ENCODE assay signal across 20 cellular contexts in genomic region chr2:163368655-163369054, GRCh38.
DNase-seq lines count a peak whose midpoint lies in the region; ATAC-seq, FAIRE-seq and TF ChIP-seq lines count a peak whose summit lies in the region.
"Had no signal": no experiment of that assay in that cellular context is flagged by ENCODE, and none has a peak within 500 bp of the region (broad histone marks: within the 10 kb centered on the region; RNA-seq: fewer than 3 reads in every experiment).

No MANE protein-coding gene starts in this region.

- FAIRE-seq in HepG2 (lab: Jason Lieb, UNC) = no peak
- FAIRE-seq: A204.1, GM12892, GM19239 had no signal

- H3K27me3 ChIP-seq in HepG2 (ENCODE audit: control insufficient read depth in 1 of 2, insufficient read depth in 2 of 2, low read length in 2 of 2) (no peaks in the 10 kb centered on the region), right lobe of liver (no peaks in the 10 kb centered on the region), Panc1 (ENCODE audit: control insufficient read depth, insufficient read depth, low read length) (no peaks in the 10 kb centered on the region), endodermal cell (ENCODE audit: control insufficient read depth, insufficient read depth, low read length, poor library complexity, severe bottlenecking) (no peaks in the 10 kb centered on the region)

- H3K9me3 Mint-ChIP-seq in endodermal cell = peaks cover under 1% of the 10 kb centered on the region
- H3K9me3 Mint-ChIP-seq: GM23338, H9 had no signal

- H3K27ac ChIP-seq in HepG2 (ENCODE audit: extremely low read length, insufficient read depth, low read length) (no peak overlapping the region), right lobe of liver (no peak overlapping the region), Panc1 (ENCODE audit: low read length) (peak overlapping the region; percentile 36; the same call in 1 of the 2 replicates), endodermal cell (ENCODE audit: low read depth, low read length) (no peak overlapping the region)
- H3K27ac ChIP-seq: 22Rv1 had no signal

- POLR2A ChIA-PET in HepG2 (lab: Yijun Ruan, JAX) = no interaction called here
- POLR2A ChIA-PET in Panc1 (lab: Charles Lee) = no interaction called here

- H3K36me3 Mint-ChIP-seq in endodermal cell (ENCODE audit: low read depth) = no peaks in the 10 kb centered on the region
- H3K36me3 Mint-ChIP-seq: CD4-positive, CD25-positive, alpha-beta regulatory T cell; CD8-positive, alpha-beta T cell had no signal

- TF ChIP-seq EP300 in HepG2 (IDR thresholded peaks at IDR 0.05; ENCODE audit: low read depth in 2 of 2, low read length in 2 of 2) = no peak
- TF ChIP-seq EP300 in HepG2 (CRISPR knock-in tag; IDR thresholded peaks at IDR 0.05; ENCODE audit: borderline replicate concordance) = no peak

- H3K4me2 ChIP-seq in HepG2 (ENCODE audit: low read depth, low read length) = no peak overlapping the region
- H3K4me2 ChIP-seq: GM23338 had no signal

- no peak overlapping the region for H2AFZ ChIP-seq in HepG2 (ENCODE audit: low read length)
- H2AFZ ChIP-seq: GM23338 had no signal

- H3K4me1 Mint-ChIP-seq in endodermal cell = peaks cover 12% of the 10 kb centered on the region
- H3K4me1 Mint-ChIP-seq: CD4-positive, CD25-positive, alpha-beta regulatory T cell; GM23338; H9 had no signal

- H3K79me2 ChIP-seq in HepG2 (ENCODE audit: insufficient read depth, low read length) = no peaks in the 10 kb centered on the region

- DNase-seq in HepG2 (ENCODE audit: low spot score) (no peak), right lobe of liver (no peak), Panc1 (ENCODE audit: low read depth, low spot score) (no peak), endodermal cell (no peak), NCI-H1417 treated with DMSO at 0.1 percent for 48 hours (lab: John Stamatoyannopoulos, UW) (no peak)
- DNase-seq: ACHN; C1 segment of cervical spinal cord; Caco-2; CD4-positive, CD25-positive, alpha-beta regulatory T cell; CD8-positive, alpha-beta T cell; DMS153; DND-41; H9 had no signal

- BruUV-seq in HepG2 (replicated peaks; lab: Mats Ljungman, UMichigan) (no TSS peak), Panc1 (replicated peaks; lab: Mats Ljungman, UMichigan) (no TSS peak)

- no peaks in the 10 kb centered on the region for H3K4me1 ChIP-seq in HepG2 (ENCODE audit: insufficient read depth, low read length)
- no peaks in the 10 kb centered on the region for H3K4me1 ChIP-seq in right lobe of liver
- H3K4me1 ChIP-seq in Panc1 (ENCODE audit: control insufficient read depth, insufficient read depth, low read length) = no peaks in the 10 kb centered on the region; the same call in 1 of the 2 replicates
- peaks cover 3% of the 10 kb centered on the region for H3K4me1 ChIP-seq in endodermal cell (ENCODE audit: control insufficient read depth, insufficient read depth, low read length)

- H3K4me3 ChIP-seq in HepG2 (replicated peaks in 1 of 3; ENCODE audit: insufficient read depth in 1 of 3, low read depth in 2 of 3, low read length in 3 of 3) (no peak overlapping the region), right lobe of liver (no peak overlapping the region), Panc1 (ENCODE audit: low read depth in 2 of 2, low read length in 2 of 2) (no peak overlapping the region), endodermal cell (ENCODE audit: low read length) (peak overlapping the region; percentile 38)
- H3K4me3 ChIP-seq: GM23338 had no signal

- no peaks in the 10 kb centered on the region for H4K20me1 ChIP-seq in HepG2 (ENCODE audit: insufficient read depth, low read length)

- intact Hi-C loops in HepG2 (cut with micrococcal nuclease; ENCODE audit: unreplicated experiment) (no loop called here), right lobe of liver (cut with DNase I) (no loop called here), Panc1 (cut with micrococcal nuclease; ENCODE audit: unreplicated experiment) (no loop called here)

- H3K36me3 ChIP-seq in HepG2 (replicated peaks in 1 of 2; ENCODE audit: control insufficient read depth in 1 of 2, insufficient read depth in 2 of 2, low read length in 2 of 2) (no peaks in the 10 kb centered on the region), right lobe of liver (no peaks in the 10 kb centered on the region), Panc1 (ENCODE audit: control insufficient read depth, insufficient read depth, low read length) (no peaks in the 10 kb centered on the region), endodermal cell (ENCODE audit: control insufficient read depth, insufficient read depth, low read length) (no peaks in the 10 kb centered on the region)

- H3K27me3 Mint-ChIP-seq in endodermal cell (ENCODE audit: insufficient read depth) = no peaks in the 10 kb centered on the region
- H3K27me3 Mint-ChIP-seq: CD4-positive, CD25-positive, alpha-beta regulatory T cell had no signal

- TF ChIP-seq POLR2A in HepG2 (IDR thresholded peaks at IDR 0.05; ENCODE audit: insufficient read depth in 1 of 2, low read depth in 2 of 2, low read length in 2 of 2) = no peak
- no peak for TF ChIP-seq POLR2A in right lobe of liver (IDR thresholded peaks at IDR 0.05)

- H3K9me3 ChIP-seq in HepG2 (ENCODE audit: low read length) (no peaks in the 10 kb centered on the region), right lobe of liver (no peaks in the 10 kb centered on the region), Panc1 (ENCODE audit: control insufficient read depth, insufficient read depth, low read depth, low read length) (no peaks in the 10 kb centered on the region), endodermal cell (ENCODE audit: control insufficient read depth, low read length) (no peaks in the 10 kb centered on the region)
- H3K9me3 ChIP-seq: Caco-2 had no signal

- TF ChIP-seq CTCF in HepG2 (CRISPR knock-in tag; IDR thresholded peaks at IDR 0.05) (no peak), right lobe of liver (IDR thresholded peaks at IDR 0.05) (no peak), Panc1 (IDR thresholded peaks at IDR 0.05) (no peak), endodermal cell (conservative IDR thresholded peaks at IDR 0.05) (no peak)

- CTCF ChIA-PET in HepG2 (lab: Yijun Ruan, JAX; ENCODE audit: low intra/inter-chr PET ratio, low total read pairs) = no interaction called here
- CTCF ChIA-PET in Panc1 (lab: Charles Lee) = no interaction called here

- no peak for TF ChIP-seq RAD21 in HepG2 (CRISPR knock-in tag; IDR thresholded peaks at IDR 0.05)

- no peak overlapping the region for H3K9ac ChIP-seq in HepG2 (ENCODE audit: insufficient read depth, low read depth, low read length)
- no peak overlapping the region for H3K9ac ChIP-seq in endodermal cell (ENCODE audit: extremely low read depth, low read length, poor library complexity, severe bottlenecking)

- H3K27ac Mint-ChIP-seq in endodermal cell = no peak overlapping the region
- H3K27ac Mint-ChIP-seq: CD4-positive, CD25-positive, alpha-beta regulatory T cell; CD8-positive, alpha-beta T cell; GM23338; H9 had no signal

- H3K4me3 Mint-ChIP-seq in endodermal cell = no peak overlapping the region
- H3K4me3 Mint-ChIP-seq: CD4-positive, CD25-positive, alpha-beta regulatory T cell; CD8-positive, alpha-beta T cell; GM23338; H9 had no signal

- in situ Hi-C loops in HepG2 (cut with HindIII; ENCODE audit: extremely low pct_ligation_motif_present, low pct_unique_long_range_greater_than_20kb) (no loop called here), Panc1 (cut with HindIII; ENCODE audit: low pct_unique_long_range_greater_than_20kb, low sequenced_read_pairs) (no loop called here)

- ATAC-seq in HepG2 (no peak), right lobe of liver (no peak), Panc1 (no peak), GM19023 (IDR thresholded peaks at IDR 0.05; ENCODE audit: unreplicated experiment) (no peak)
- ATAC-seq: CD8-positive, alpha-beta T cell; GM23338; HCT116 had no signal

TF ChIP-seq in HepG2, 621 proteins besides CTCF, POLR2A, EP300 and RAD21:
- no peak for TF ChIP-seq FOXP1 (IDR thresholded peaks at IDR 0.05)
- no peak for TF ChIP-seq FOXP1 (CRISPR knock-in tag; IDR thresholded peaks at IDR 0.05)
- TF ChIP-seq MAFK (conservative IDR thresholded peaks at IDR 0.05 in 1 of 2, IDR thresholded peaks at IDR 0.05 in 1 of 2; ENCODE audit: low read length in 2 of 2) = peak; percentile 88 to 89
- TF ChIP-seq MAFF (IDR thresholded peaks at IDR 0.05; ENCODE audit: low read depth, low read length) = peak; percentile 83
- TF ChIP-seq, protein P1, sequence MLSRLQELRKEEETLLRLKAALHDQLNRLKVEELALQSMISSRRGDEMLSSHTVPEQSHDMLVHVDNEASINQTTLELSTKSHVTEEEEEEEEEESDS (CRISPR knock-in tag; IDR thresholded peaks at IDR 0.05; ENCODE audit: borderline replicate concordance) = no peak
- TF ChIP-seq, protein P2, sequence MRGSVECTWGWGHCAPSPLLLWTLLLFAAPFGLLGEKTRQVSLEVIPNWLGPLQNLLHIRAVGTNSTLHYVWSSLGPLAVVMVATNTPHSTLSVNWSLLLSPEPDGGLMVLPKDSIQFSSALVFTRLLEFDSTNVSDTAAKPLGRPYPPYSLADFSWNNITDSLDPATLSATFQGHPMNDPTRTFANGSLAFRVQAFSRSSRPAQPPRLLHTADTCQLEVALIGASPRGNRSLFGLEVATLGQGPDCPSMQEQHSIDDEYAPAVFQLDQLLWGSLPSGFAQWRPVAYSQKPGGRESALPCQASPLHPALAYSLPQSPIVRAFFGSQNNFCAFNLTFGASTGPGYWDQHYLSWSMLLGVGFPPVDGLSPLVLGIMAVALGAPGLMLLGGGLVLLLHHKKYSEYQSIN (CRISPR knock-in tag; IDR thresholded peaks at IDR 0.05; ENCODE audit: borderline replicate concordance) = no peak
- TF ChIP-seq, protein P3, sequence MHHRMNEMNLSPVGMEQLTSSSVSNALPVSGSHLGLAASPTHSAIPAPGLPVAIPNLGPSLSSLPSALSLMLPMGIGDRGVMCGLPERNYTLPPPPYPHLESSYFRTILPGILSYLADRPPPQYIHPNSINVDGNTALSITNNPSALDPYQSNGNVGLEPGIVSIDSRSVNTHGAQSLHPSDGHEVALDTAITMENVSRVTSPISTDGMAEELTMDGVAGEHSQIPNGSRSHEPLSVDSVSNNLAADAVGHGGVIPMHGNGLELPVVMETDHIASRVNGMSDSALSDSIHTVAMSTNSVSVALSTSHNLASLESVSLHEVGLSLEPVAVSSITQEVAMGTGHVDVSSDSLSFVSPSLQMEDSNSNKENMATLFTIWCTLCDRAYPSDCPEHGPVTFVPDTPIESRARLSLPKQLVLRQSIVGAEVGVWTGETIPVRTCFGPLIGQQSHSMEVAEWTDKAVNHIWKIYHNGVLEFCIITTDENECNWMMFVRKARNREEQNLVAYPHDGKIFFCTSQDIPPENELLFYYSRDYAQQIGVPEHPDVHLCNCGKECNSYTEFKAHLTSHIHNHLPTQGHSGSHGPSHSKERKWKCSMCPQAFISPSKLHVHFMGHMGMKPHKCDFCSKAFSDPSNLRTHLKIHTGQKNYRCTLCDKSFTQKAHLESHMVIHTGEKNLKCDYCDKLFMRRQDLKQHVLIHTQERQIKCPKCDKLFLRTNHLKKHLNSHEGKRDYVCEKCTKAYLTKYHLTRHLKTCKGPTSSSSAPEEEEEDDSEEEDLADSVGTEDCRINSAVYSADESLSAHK (CRISPR knock-in tag; IDR thresholded peaks at IDR 0.05; ENCODE audit: borderline replicate concordance) = no peak
